Comparison of ENCODE assay signal across 29 cellular contexts in genomic region chr6:162873537-162873936, GRCh38.
"Had no signal": no experiment of that assay in that cellular context is flagged by ENCODE, and none has a peak within 500 bp of the region (broad histone marks: within the 10 kb centered on the region; RNA-seq: fewer than 3 reads in every experiment).

No MANE protein-coding gene starts in this region.

- H3K27me3 Mint-ChIP-seq: dendritic cell treated with granulocyte-macrophage colony-stimulating factor and Interleukin-4, amounts not matched to agents 40 ng/mL and 50 ng/mL, for 4 days; progenitor cell of endocrine pancreas; stimulated activated memory B cell treated with anti-CD40 and anti-IgM and Interleukin-4, amounts not matched to agents 10 μg/mL and 1 μg/mL and 100 μg/mL, for 72 hours had no signal

- H3K9ac ChIP-seq: neural progenitor cell, parathyroid adenoma had no signal

- ATAC-seq: esophagus mucosa; heart right ventricle; left cardiac atrium; left lung; mucosa of descending colon; naive thymus-derived CD4-positive, alpha-beta T cell; right lobe of liver; stimulated activated memory B cell treated with anti-CD40 and anti-IgM and Interleukin-4, amounts not matched to agents 10 μg/mL and 1 μg/mL and 100 μg/mL, for 72 hours; stimulated activated naive CD8-positive, alpha-beta T cell treated with anti-CD3 and anti-CD28 coated beads, Interleukin-15, Interleukin-2, amounts not matched to agents 100 U/mL and 50 U/mL, for 24 hours had no signal

- H3K4me1 Mint-ChIP-seq: endodermal cell; naive thymus-derived CD4-positive, alpha-beta T cell; nephron; neural progenitor cell; stimulated activated memory B cell treated with anti-CD40 and anti-IgM and Interleukin-4, amounts not matched to agents 10 μg/mL and 1 μg/mL and 100 μg/mL, for 72 hours had no signal

- H3K27ac ChIP-seq: colonic mucosa, epithelial cell of prostate, heart right ventricle, left lung, neural progenitor cell, parathyroid adenoma, right lobe of liver, spleen, testis, tibial nerve, upper lobe of left lung had no signal

- H2AFZ ChIP-seq: neural progenitor cell, parathyroid adenoma had no signal

- H3K4me2 ChIP-seq: neural progenitor cell had no signal

- H3K4me1 ChIP-seq: colonic mucosa, left lung, neural progenitor cell, parathyroid adenoma, right lobe of liver, spleen, testis, tibial nerve, upper lobe of left lung had no signal

- H3K27ac Mint-ChIP-seq: dendritic cell treated with granulocyte-macrophage colony-stimulating factor and Interleukin-4, amounts not matched to agents 40 ng/mL and 50 ng/mL, for 4 days; endodermal cell; mesothelial cell of epicardium; naive thymus-derived CD4-positive, alpha-beta T cell; nephron; neural progenitor cell; progenitor cell of endocrine pancreas; stimulated activated memory B cell treated with anti-CD40 and anti-IgM and Interleukin-4, amounts not matched to agents 10 μg/mL and 1 μg/mL and 100 μg/mL, for 72 hours had no signal

- H3K9me3 Mint-ChIP-seq: dendritic cell treated with granulocyte-macrophage colony-stimulating factor and Interleukin-4, amounts not matched to agents 40 ng/mL and 50 ng/mL, for 4 days; nephron; stimulated activated memory B cell treated with anti-CD40 and anti-IgM and Interleukin-4, amounts not matched to agents 10 μg/mL and 1 μg/mL and 100 μg/mL, for 72 hours had no signal

- H3K27me3 ChIP-seq: colonic mucosa, heart right ventricle, left lung, neural progenitor cell, right lobe of liver, spleen, testis, tibial nerve, upper lobe of left lung had no signal

- DNase-seq: colonic mucosa; effector CD8-positive, alpha-beta T cell; endodermal cell; foreskin melanocyte; glutamatergic neuron; heart right ventricle; hippocampal formation; left cardiac atrium; left lung; mesenchymal stem cell; mucosa of descending colon; naive thymus-derived CD4-positive, alpha-beta T cell; right lobe of liver; spleen; stimulated activated CD4-positive, alpha-beta T cell treated with anti-CD3 and anti-CD28 coated beads, Interleukin-4, amount 100 ng/mL, for 4 hours; stimulated activated naive CD8-positive, alpha-beta T cell treated with anti-CD3 and anti-CD28 coated beads, Interleukin-15, Interleukin-2, amounts not matched to agents 100 U/mL and 50 U/mL, for 24 hours; substantia nigra; testis; upper lobe of left lung had no signal

- H3K9me3 ChIP-seq: colonic mucosa, mucosa of descending colon, right lobe of liver, testis, tibial nerve, upper lobe of left lung had no signal

- H3K79me2 ChIP-seq: parathyroid adenoma had no signal

- H3K36me3 Mint-ChIP-seq: mesothelial cell of epicardium; naive thymus-derived CD4-positive, alpha-beta T cell; neural progenitor cell; stimulated activated memory B cell treated with anti-CD40 and anti-IgM and Interleukin-4, amounts not matched to agents 10 μg/mL and 1 μg/mL and 100 μg/mL, for 72 hours had no signal

- H3K4me3 Mint-ChIP-seq: dendritic cell treated with granulocyte-macrophage colony-stimulating factor and Interleukin-4, amounts not matched to agents 40 ng/mL and 50 ng/mL, for 4 days; endodermal cell; mesothelial cell of epicardium; naive thymus-derived CD4-positive, alpha-beta T cell; nephron; neural progenitor cell; stimulated activated memory B cell treated with anti-CD40 and anti-IgM and Interleukin-4, amounts not matched to agents 10 μg/mL and 1 μg/mL and 100 μg/mL, for 72 hours had no signal

- H3K36me3 ChIP-seq: colonic mucosa, heart right ventricle, left lung, neural progenitor cell, right lobe of liver, spleen, tibial nerve, upper lobe of left lung had no signal

- H3K4me3 ChIP-seq: colonic mucosa, heart right ventricle, left lung, mucosa of descending colon, neural progenitor cell, right lobe of liver, spleen, testis, tibial nerve, upper lobe of left lung had no signal
